ENCODE assay signal across 8 cellular contexts in the genomic region with DNA sequence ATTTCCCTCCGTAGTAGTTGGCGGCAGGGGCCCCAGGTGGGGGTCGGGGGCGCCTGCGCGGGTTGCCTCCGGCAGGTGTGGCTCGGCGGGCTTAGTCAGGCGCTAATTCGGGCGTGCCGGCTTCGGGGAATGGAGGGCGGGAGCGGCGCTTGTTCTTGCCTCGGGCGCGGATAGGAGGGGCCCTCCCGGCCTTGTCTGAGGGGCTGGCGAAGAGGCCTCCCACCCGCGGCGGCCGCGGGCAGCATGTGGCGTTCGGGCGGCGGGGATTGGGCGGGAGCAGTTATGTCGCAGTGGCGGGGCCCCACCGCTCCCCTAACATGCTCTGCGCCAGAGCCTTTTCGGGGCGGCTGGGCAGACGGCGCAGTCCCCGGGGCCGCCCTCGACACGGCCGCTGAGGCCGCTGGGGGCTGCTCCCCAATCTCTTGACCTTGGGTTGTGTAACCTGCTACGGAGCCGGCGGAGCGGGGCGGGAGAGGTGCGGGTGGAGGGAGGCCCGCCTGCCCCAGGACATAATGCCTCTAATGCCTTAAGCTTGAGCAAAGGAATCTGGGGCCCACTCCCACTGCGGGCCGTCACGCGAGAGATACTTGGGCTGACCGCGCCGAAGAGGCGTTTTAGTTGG. TPM values are rescaled to one million over a fixed set of nuclear protein-coding genes. Genes with fewer than 3 reads are reported as not detected.
DNase-seq lines count a peak whose midpoint lies in the region; ATAC-seq, FAIRE-seq and TF ChIP-seq lines count a peak whose summit lies in the region.

No MANE protein-coding gene starts in this region.

- DNase-seq in SK-N-MC (ENCODE audit: low read depth, low spot score) (no peak), left cardiac atrium (peak; percentile 76), prostate gland (ENCODE audit: low spot score) (peak; percentile 20), GM12892 (ENCODE audit: insufficient read length) (no peak)
- peak; percentile 48 for DNase-seq in activated naive CD8-positive, alpha-beta T cell treated with anti-CD3 and anti-CD28 coated beads, Interleukin-2, amount 50 U/mL, for 16 hours (ENCODE audit: low read depth, low spot score)

- no peak for FAIRE-seq in GM12892 (lab: Jason Lieb, UNC)

- 1% methylated on average over 61 of the region's 61 CpGs for WGBS in prostate gland
- under 1% methylated on average over 61 of the region's 61 CpGs for WGBS in urinary bladder

- H3K4me1 ChIP-seq in prostate gland (replicated peaks) (no peaks in the 10 kb centered on the region), urinary bladder (ENCODE audit: insufficient read depth) (peaks cover 1% of the 10 kb centered on the region)

- H3K36me3 ChIP-seq in SK-N-MC (ENCODE audit: insufficient read depth, low read length) (peaks cover 5% of the 10 kb centered on the region; the same call in 1 of the 2 replicates), prostate gland (no peaks in the 10 kb centered on the region), urinary bladder (ENCODE audit: insufficient read depth) (no peaks in the 10 kb centered on the region)

- intact Hi-C loops in left cardiac atrium (cut with DNase I) = loop anchor here in 1 of 2 donors (5.0 to 10.0 kb wide), 2 partner anchors 79 to 348 kb away; partner anchors contain the start of gene GTF3C6
- intact Hi-C loops in prostate gland (cut with DNase I) = loop anchor here (2.0 to 10.0 kb wide), 3 partner anchors 61 to 193 kb away; partner anchors contain the start of genes CDK19 and GTF3C6

- H3K27me3 ChIP-seq in prostate gland (replicated peaks; ENCODE audit: insufficient read depth) = no peaks in the 10 kb centered on the region

- H3K9me3 ChIP-seq in SK-N-MC (ENCODE audit: low read depth, low read length) (no peaks in the 10 kb centered on the region), prostate gland (no peaks in the 10 kb centered on the region)

- peak; percentile 15 for ATAC-seq in GM18907 (IDR thresholded peaks at IDR 0.05; ENCODE audit: unreplicated experiment)
- peak; percentile 20 for ATAC-seq in HG03175 (IDR thresholded peaks at IDR 0.05; ENCODE audit: unreplicated experiment)
- ATAC-seq in left cardiac atrium = peak; percentile 34 to 58

- H3K4me3 ChIP-seq in SK-N-MC = peak overlapping the region; percentile 93
- H3K4me3 ChIP-seq in prostate gland = peak overlapping the region; percentile 91 to 94
- H3K4me3 ChIP-seq in urinary bladder (ENCODE audit: low read depth, low read length) = peak overlapping the region; percentile 96

- H3K27ac ChIP-seq in SK-N-MC (peak overlapping the region; percentile 91), prostate gland (peak overlapping the region; percentile 96), urinary bladder (ENCODE audit: low read depth) (peak overlapping the region; percentile 91)

- TF ChIP-seq CTCF in prostate gland (IDR thresholded peaks at IDR 0.05) = peak in 1 of 4 experiments; percentile 12

- H3K9ac ChIP-seq in SK-N-MC (ENCODE audit: insufficient read length) = peak overlapping the region; percentile 91

- no peak for TF ChIP-seq POLR2A in prostate gland (IDR thresholded peaks at IDR 0.05)
- no peak for TF ChIP-seq POLR2A in GM12892 (IDR thresholded peaks at IDR 0.05; ENCODE audit: low read depth, low read length)

RNA-seq across cellular contexts. Expression of gene AMD1, which starts 1.1 kb away (rescaled TPM):
- total RNA-seq in left cardiac atrium = 10 to 100 TPM; 38.6 to 62.4 TPM
- 100 to 1,000 TPM; 286 to 504 TPM for total RNA-seq in prostate gland
- 92.8 TPM for total RNA-seq in urinary bladder
- 37.0 TPM for polyA plus RNA-seq in urinary bladder
- polyA plus RNA-seq in GM12892 (2012; ENCODE audit: missing spikeins) = 57.5 TPM

Comparison
In these comparisons a context has a peak if more than half of its experiments do, and no peak if none do; other contexts are left out.
1. DNase-seq: peak in activated naive CD8-positive, alpha-beta T cell treated with anti-CD3 and anti-CD28 coated beads, Interleukin-2, amount 50 U/mL, for 16 hours (single experiment), left cardiac atrium (single experiment) and prostate gland (single experiment); none in SK-N-MC (single experiment) and GM12892 (single experiment).
2. Peak in every context shown above with its lines, with median percentiles within 50 percentile points of each other: ATAC-seq, H3K27ac ChIP-seq and H3K4me3 ChIP-seq.